In genomic region chr9:128104171-128104618, GRCh38 we compare ENCODE assay signal across 1 cellular context.
TF ChIP-seq lines count a peak whose summit lies in the region.

No MANE protein-coding gene starts in this region.

TF ChIP-seq in GM12878, 131 proteins besides CTCF, POLR2A, EP300 and RAD21:
- TF ChIP-seq PML (IDR thresholded peaks at IDR 0.05; ENCODE audit: low read length), result no peak
- TF ChIP-seq RBBP5 (conservative IDR thresholded peaks at IDR 0.05), result no peak
- TF ChIP-seq SMAD1 (IDR thresholded peaks at IDR 0.05; ENCODE audit: low read depth, partially characterized antibody), result no peak
- TF ChIP-seq CBX5 (IDR thresholded peaks at IDR 0.05; ENCODE audit: low read depth), result no peak
- TF ChIP-seq SUPT20H (IDR thresholded peaks at IDR 0.05; ENCODE audit: borderline replicate concordance, control insufficient read depth, low read depth, low read length), result no peak
- TF ChIP-seq, protein P1, sequence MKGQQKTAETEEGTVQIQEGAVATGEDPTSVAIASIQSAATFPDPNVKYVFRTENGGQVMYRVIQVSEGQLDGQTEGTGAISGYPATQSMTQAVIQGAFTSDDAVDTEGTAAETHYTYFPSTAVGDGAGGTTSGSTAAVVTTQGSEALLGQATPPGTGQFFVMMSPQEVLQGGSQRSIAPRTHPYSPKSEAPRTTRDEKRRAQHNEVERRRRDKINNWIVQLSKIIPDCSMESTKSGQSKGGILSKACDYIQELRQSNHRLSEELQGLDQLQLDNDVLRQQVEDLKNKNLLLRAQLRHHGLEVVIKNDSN (IDR thresholded peaks at IDR 0.05; ENCODE audit: borderline replicate concordance, extremely low read length, insufficient read depth, low read depth, low read length), result no peak
- TF ChIP-seq CBFB (IDR thresholded peaks at IDR 0.05; ENCODE audit: low read depth), result no peak
- TF ChIP-seq ZBED1 (IDR thresholded peaks at IDR 0.05; ENCODE audit: borderline replicate concordance), result no peak
- no peak for TF ChIP-seq MYC (IDR thresholded peaks at IDR 0.05; ENCODE audit: insufficient read depth, insufficient read length, insufficient replicate concordance, low read length, severe bottlenecking)
